Comparison of ENCODE assay signal across 7 cellular contexts in the genomic region with DNA sequence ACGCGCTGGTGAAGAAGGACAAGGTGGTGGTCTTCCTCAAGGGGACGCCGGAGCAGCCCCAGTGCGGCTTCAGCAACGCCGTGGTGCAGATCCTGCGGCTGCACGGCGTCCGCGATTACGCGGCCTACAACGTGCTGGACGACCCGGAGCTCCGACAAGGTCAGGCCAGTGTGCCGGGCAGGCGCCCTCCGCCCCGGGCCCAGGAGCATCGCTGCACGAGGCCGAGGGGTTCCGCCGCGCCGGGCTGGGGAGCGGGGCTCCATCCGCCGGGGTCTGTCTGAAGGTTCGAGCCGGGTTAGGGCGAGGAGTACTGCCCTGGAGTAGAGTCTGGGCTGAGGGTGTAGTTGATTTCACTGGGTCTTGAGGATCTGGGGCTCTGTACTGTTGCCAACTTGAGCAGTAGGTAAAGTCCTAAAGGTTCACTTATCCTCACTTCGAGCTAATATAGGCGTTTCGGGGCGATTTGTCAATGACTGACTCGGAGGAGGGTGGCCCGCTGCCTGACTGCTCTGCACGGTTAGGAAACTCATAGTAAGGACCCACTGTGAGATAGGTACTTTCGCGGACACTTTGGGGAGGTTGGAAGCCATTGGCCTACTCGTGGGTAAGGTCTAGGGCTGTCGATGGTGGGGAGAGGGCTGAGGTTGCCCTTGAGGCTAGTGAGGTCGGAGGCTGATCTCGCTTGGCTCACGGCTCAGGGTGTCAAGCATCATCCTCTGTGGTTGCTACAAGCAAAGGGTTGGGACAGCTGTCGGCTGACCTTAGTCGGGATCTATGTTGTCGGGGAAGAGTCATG. TPM values are rescaled to one million over a fixed set of nuclear protein-coding genes. Genes with fewer than 3 reads are reported as not detected.
DNase-seq lines count a peak whose midpoint lies in the region; ATAC-seq and TF ChIP-seq lines count a peak whose summit lies in the region.

No MANE protein-coding gene starts in this region.

- ATAC-seq in T-helper 17 cell = no peak
- no peak for ATAC-seq in HG02571 (IDR thresholded peaks at IDR 0.05; ENCODE audit: unreplicated experiment)

- DNase-seq in HCEC 1CT (peak; percentile 13), T-helper 17 cell (no peak), fibroblast of the aortic adventitia (ENCODE audit: low read depth) (no peak)
- DNase-seq in stimulated activated naive CD4-positive, alpha-beta T cell treated with Interleukin-2 at 50 U/mL for 16 hours (lab: John Stamatoyannopoulos, UW) = no peak

- H3K4me1 Mint-ChIP-seq in T-helper 17 cell = peaks cover 53% of the 10 kb centered on the region

- H3K4me3 Mint-ChIP-seq in T-helper 17 cell = peak overlapping the region; percentile 96

- TF ChIP-seq CTCF in GM12875 (IDR thresholded peaks at IDR 0.05; ENCODE audit: borderline replicate concordance, insufficient read depth, low read depth, low read length) (no peak), fibroblast of the aortic adventitia (IDR thresholded peaks at IDR 0.05; ENCODE audit: insufficient read depth, low read length) (no peak)

- H3K36me3 Mint-ChIP-seq in T-helper 17 cell (ENCODE audit: low read depth) = no peaks in the 10 kb centered on the region

- no peaks in the 10 kb centered on the region for H3K36me3 ChIP-seq in rectal smooth muscle tissue (ENCODE audit: control insufficient read depth, insufficient read depth, low read length)

- H3K9ac ChIP-seq in rectal smooth muscle tissue (ENCODE audit: low read length) = peak overlapping the region; percentile 83

- H3K27me3 Mint-ChIP-seq in T-helper 17 cell = no peaks in the 10 kb centered on the region

- H3K4me1 ChIP-seq in rectal smooth muscle tissue (ENCODE audit: control insufficient read depth, insufficient read depth, low read length) = peaks cover 21% of the 10 kb centered on the region

- peak overlapping the region; percentile 98 for H3K27ac Mint-ChIP-seq in T-helper 17 cell

- H3K9me3 ChIP-seq in T-helper 17 cell (ENCODE audit: control insufficient read depth, low read length, poor library complexity, severe bottlenecking) = no peaks in the 10 kb centered on the region

- H3K27me3 ChIP-seq in rectal smooth muscle tissue (ENCODE audit: control insufficient read depth, insufficient read depth, low read length) = no peaks in the 10 kb centered on the region

- peak overlapping the region; percentile 24 for H3K27ac ChIP-seq in rectal smooth muscle tissue (ENCODE audit: low read depth, low read length)

- H3K4me3 ChIP-seq in GM12875 (ENCODE audit: low read depth, low read length) (peak overlapping the region; percentile 87), fibroblast of the aortic adventitia (ENCODE audit: low read depth, low read length) (peak overlapping the region; percentile 83), rectal smooth muscle tissue (ENCODE audit: low read length) (peak overlapping the region; percentile 77)

RNA-seq across cellular contexts. Expression of a gene that starts 0.6 kb away (rescaled TPM):
- 10 to 100 TPM; 14.8 to 17.7 TPM for total RNA-seq in T-helper 17 cell
- total RNA-seq in fibroblast of the aortic adventitia (ENCODE audit: low replicate concordance) = 8.5 and 47.2 TPM in 2 replicates

RNA-seq across cellular contexts. Expression of a gene that starts 19.0 kb away (rescaled TPM):
- total RNA-seq in T-helper 17 cell (10 to 100 TPM; 59.6 to 64.8 TPM), fibroblast of the aortic adventitia (ENCODE audit: low replicate concordance) (19.3 and 63.4 TPM in 2 replicates)
